1 cellular context compared by ENCODE assay signal in the genomic region with DNA sequence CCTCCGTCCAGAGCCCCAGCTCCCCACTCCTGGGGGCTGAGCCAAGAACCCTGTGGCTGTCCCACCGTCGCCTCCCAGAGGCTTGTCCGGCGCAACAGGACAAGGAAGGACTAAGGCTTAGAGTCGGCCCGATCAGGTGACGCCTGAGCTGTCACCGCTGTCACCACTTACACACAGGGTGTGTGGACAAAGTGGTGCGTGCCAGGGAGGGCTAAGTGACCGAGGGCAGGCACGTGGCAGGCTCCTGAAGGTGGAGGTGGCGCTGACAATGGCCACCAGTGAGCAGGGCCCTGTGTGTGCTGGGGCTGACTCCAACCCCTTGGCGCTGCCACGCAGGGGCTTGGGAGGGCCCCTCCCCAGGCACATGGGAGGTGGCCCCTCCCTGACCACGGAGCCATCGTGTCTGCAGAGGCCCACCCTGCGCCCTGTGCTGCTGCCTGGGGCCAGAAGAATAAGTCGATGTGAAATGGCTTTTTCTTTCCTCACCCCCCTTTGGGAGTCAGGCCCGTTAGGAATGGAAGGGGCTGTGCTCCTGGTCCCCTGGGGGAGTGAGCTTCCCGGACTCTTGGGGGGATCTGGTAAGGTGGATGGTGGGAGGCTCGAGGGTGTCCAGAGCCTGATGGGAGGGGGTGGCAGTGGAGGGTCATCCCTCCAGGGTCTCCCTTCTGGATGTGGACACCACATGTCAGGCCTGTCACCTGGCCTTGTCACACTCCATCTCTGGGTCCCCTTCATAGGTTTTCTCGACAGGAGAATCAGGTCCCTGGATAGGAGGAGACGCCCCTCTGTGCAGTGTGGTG.
TF ChIP-seq lines count a peak whose summit lies in the region.

No MANE protein-coding gene starts in this region.

TF ChIP-seq in K562, 482 proteins besides CTCF, POLR2A, EP300 and RAD21 (continued from another document and continues in another):
- TF ChIP-seq L3MBTL2 (IDR thresholded peaks at IDR 0.05) (peak; percentile 68), ILK (tag; IDR thresholded peaks at IDR 0.05; ENCODE audit: borderline replicate concordance, low read depth) (no peak), BCOR (IDR thresholded peaks at IDR 0.05) (no peak), GABPA (tag; conservative IDR thresholded peaks at IDR 0.05; ENCODE audit: low read depth) (no peak), CAMTA2 (CRISPR knock-in tag; conservative IDR thresholded peaks at IDR 0.05) (no peak), RNF2 (IDR thresholded peaks at IDR 0.05) (no peak), NONO (IDR thresholded peaks at IDR 0.05; ENCODE audit: low read depth in 2 of 2, low read length in 1 of 2) (peak in 1 of 2 experiments; percentile 74; a peak in 1 of 4 replicates), CBX5 (IDR thresholded peaks at IDR 0.05; ENCODE audit: borderline replicate concordance, low read depth) (no peak), SP2 (IDR thresholded peaks at IDR 0.05; ENCODE audit: extremely low read depth, low read depth, low read length, poor library complexity, severe bottlenecking) (no peak), SAFB (IDR thresholded peaks at IDR 0.05; ENCODE audit: borderline replicate concordance, low read depth, low read length) (no peak), ELF1 (tag; IDR thresholded peaks at IDR 0.05) (no peak), ZKSCAN3 (CRISPR knock-in tag; IDR thresholded peaks at IDR 0.05) (no peak), KDM4B (IDR thresholded peaks at IDR 0.05; ENCODE audit: borderline replicate concordance in 2 of 2, low read depth in 1 of 2) (no peak), NCOA1 (IDR thresholded peaks at IDR 0.05; ENCODE audit: low read depth) (no peak), TAF7 (tag; IDR thresholded peaks at IDR 0.05) (no peak), RCOR1 (IDR thresholded peaks at IDR 0.05; ENCODE audit: borderline replicate concordance in 1 of 2, low read depth in 2 of 2, low read length in 2 of 2) (no peak), ZNF780A (CRISPR knock-in tag; IDR thresholded peaks at IDR 0.05) (no peak), SMARCB1 (IDR thresholded peaks at IDR 0.05; ENCODE audit: insufficient read length, low read depth) (no peak), ATF7 (IDR thresholded peaks at IDR 0.05) (peak; percentile 79; the same call in 1 of the 2 replicates), STAT5A (IDR thresholded peaks at IDR 0.05; ENCODE audit: borderline replicate concordance, low read length) (no peak), POLR2H (tag; IDR thresholded peaks at IDR 0.05; ENCODE audit: low read depth) (no peak), ETV6 (IDR thresholded peaks at IDR 0.05; ENCODE audit: borderline replicate concordance in 1 of 2, low read depth in 2 of 2, low read length in 1 of 2) (no peak), ETV6 (CRISPR knock-in tag; IDR thresholded peaks at IDR 0.05; ENCODE audit: borderline replicate concordance) (no peak), SMAD1 (IDR thresholded peaks at IDR 0.05; ENCODE audit: low read depth, low read length, partially characterized antibody) (no peak), JUNB (CRISPR knock-in tag; conservative IDR thresholded peaks at IDR 0.05) (no peak), POLR2AphosphoS5 (IDR thresholded peaks at IDR 0.05; ENCODE audit: control insufficient read depth, insufficient read depth, low read depth, low read length) (no peak), ZNF316 (IDR thresholded peaks at IDR 0.05) (no peak), ZNF76 (CRISPR knock-in tag; IDR thresholded peaks at IDR 0.05; ENCODE audit: borderline replicate concordance) (no peak), HDAC1 (IDR thresholded peaks at IDR 0.05) (0 out of 4 replicates have a peak, but pooled peaks of 1 of the 2 experiments have one; percentile 36), DPF2 (IDR thresholded peaks at IDR 0.05) (no peak), PRPF4 (IDR thresholded peaks at IDR 0.05; ENCODE audit: insufficient read depth, low read depth, low read length, poor library complexity, severe bottlenecking) (no peak), ZBTB8A (IDR thresholded peaks at IDR 0.05; ENCODE audit: partially characterized antibody) (no peak), SRSF1 (IDR thresholded peaks at IDR 0.05; ENCODE audit: low read depth, low read length) (no peak), ZNF431 (CRISPR knock-in tag; IDR thresholded peaks at IDR 0.05) (no peak), GATAD2A (IDR thresholded peaks at IDR 0.05) (no peak), MEIS2 (IDR thresholded peaks at IDR 0.05; ENCODE audit: partially characterized antibody) (peak; percentile 84), SRSF9 (IDR thresholded peaks at IDR 0.05; ENCODE audit: borderline replicate concordance, low read depth, low read length) (no peak), U2AF2 (optimal IDR thresholded peaks at IDR 0.05; ENCODE audit: low read depth, low read length) (no peak)
- TF ChIP-seq, protein P1, sequence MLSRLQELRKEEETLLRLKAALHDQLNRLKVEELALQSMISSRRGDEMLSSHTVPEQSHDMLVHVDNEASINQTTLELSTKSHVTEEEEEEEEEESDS (CRISPR knock-in tag; IDR thresholded peaks at IDR 0.05): no peak
- TF ChIP-seq, protein P2, sequence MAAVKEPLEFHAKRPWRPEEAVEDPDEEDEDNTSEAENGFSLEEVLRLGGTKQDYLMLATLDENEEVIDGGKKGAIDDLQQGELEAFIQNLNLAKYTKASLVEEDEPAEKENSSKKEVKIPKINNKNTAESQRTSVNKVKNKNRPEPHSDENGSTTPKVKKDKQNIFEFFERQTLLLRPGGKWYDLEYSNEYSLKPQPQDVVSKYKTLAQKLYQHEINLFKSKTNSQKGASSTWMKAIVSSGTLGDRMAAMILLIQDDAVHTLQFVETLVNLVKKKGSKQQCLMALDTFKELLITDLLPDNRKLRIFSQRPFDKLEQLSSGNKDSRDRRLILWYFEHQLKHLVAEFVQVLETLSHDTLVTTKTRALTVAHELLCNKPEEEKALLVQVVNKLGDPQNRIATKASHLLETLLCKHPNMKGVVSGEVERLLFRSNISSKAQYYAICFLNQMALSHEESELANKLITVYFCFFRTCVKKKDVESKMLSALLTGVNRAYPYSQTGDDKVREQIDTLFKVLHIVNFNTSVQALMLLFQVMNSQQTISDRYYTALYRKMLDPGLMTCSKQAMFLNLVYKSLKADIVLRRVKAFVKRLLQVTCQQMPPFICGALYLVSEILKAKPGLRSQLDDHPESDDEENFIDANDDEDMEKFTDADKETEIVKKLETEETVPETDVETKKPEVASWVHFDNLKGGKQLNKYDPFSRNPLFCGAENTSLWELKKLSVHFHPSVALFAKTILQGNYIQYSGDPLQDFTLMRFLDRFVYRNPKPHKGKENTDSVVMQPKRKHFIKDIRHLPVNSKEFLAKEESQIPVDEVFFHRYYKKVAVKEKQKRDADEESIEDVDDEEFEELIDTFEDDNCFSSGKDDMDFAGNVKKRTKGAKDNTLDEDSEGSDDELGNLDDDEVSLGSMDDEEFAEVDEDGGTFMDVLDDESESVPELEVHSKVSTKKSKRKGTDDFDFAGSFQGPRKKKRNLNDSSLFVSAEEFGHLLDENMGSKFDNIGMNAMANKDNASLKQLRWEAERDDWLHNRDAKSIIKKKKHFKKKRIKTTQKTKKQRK (IDR thresholded peaks at IDR 0.05; ENCODE audit: borderline replicate concordance, low read depth, low read length): no peak
- TF ChIP-seq, protein P3, sequence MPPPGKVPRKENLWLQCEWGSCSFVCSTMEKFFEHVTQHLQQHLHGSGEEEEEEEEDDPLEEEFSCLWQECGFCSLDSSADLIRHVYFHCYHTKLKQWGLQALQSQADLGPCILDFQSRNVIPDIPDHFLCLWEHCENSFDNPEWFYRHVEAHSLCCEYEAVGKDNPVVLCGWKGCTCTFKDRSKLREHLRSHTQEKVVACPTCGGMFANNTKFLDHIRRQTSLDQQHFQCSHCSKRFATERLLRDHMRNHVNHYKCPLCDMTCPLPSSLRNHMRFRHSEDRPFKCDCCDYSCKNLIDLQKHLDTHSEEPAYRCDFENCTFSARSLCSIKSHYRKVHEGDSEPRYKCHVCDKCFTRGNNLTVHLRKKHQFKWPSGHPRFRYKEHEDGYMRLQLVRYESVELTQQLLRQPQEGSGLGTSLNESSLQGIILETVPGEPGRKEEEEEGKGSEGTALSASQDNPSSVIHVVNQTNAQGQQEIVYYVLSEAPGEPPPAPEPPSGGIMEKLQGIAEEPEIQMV (tag; conservative IDR thresholded peaks at IDR 0.05; ENCODE audit: low read depth): no peak
- TF ChIP-seq, protein P4, sequence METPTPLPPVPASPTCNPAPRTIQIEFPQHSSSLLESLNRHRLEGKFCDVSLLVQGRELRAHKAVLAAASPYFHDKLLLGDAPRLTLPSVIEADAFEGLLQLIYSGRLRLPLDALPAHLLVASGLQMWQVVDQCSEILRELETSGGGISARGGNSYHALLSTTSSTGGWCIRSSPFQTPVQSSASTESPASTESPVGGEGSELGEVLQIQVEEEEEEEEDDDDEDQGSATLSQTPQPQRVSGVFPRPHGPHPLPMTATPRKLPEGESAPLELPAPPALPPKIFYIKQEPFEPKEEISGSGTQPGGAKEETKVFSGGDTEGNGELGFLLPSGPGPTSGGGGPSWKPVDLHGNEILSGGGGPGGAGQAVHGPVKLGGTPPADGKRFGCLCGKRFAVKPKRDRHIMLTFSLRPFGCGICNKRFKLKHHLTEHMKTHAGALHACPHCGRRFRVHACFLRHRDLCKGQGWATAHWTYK (CRISPR knock-in tag; IDR thresholded peaks at IDR 0.05): no peak
- TF ChIP-seq, protein P5, sequence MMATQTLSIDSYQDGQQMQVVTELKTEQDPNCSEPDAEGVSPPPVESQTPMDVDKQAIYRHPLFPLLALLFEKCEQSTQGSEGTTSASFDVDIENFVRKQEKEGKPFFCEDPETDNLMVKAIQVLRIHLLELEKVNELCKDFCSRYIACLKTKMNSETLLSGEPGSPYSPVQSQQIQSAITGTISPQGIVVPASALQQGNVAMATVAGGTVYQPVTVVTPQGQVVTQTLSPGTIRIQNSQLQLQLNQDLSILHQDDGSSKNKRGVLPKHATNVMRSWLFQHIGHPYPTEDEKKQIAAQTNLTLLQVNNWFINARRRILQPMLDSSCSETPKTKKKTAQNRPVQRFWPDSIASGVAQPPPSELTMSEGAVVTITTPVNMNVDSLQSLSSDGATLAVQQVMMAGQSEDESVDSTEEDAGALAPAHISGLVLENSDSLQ (IDR thresholded peaks at IDR 0.05): peak; percentile 70
- TF ChIP-seq, protein P6, sequence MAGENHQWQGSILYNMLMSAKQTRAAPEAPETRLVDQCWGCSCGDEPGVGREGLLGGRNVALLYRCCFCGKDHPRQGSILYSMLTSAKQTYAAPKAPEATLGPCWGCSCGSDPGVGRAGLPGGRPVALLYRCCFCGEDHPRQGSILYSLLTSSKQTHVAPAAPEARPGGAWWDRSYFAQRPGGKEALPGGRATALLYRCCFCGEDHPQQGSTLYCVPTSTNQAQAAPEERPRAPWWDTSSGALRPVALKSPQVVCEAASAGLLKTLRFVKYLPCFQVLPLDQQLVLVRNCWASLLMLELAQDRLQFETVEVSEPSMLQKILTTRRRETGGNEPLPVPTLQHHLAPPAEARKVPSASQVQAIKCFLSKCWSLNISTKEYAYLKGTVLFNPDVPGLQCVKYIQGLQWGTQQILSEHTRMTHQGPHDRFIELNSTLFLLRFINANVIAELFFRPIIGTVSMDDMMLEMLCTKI (IDR thresholded peaks at IDR 0.05; ENCODE audit: partially characterized antibody): no peak
- TF ChIP-seq, protein P7, sequence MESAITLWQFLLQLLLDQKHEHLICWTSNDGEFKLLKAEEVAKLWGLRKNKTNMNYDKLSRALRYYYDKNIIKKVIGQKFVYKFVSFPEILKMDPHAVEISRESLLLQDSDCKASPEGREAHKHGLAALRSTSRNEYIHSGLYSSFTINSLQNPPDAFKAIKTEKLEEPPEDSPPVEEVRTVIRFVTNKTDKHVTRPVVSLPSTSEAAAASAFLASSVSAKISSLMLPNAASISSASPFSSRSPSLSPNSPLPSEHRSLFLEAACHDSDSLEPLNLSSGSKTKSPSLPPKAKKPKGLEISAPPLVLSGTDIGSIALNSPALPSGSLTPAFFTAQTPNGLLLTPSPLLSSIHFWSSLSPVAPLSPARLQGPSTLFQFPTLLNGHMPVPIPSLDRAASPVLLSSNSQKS (CRISPR knock-in tag; IDR thresholded peaks at IDR 0.05): no peak
- TF ChIP-seq, protein P8, sequence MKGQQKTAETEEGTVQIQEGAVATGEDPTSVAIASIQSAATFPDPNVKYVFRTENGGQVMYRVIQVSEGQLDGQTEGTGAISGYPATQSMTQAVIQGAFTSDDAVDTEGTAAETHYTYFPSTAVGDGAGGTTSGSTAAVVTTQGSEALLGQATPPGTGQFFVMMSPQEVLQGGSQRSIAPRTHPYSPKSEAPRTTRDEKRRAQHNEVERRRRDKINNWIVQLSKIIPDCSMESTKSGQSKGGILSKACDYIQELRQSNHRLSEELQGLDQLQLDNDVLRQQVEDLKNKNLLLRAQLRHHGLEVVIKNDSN (CRISPR knock-in tag; IDR thresholded peaks at IDR 0.05): peak; percentile 82
- TF ChIP-seq, protein P9, sequence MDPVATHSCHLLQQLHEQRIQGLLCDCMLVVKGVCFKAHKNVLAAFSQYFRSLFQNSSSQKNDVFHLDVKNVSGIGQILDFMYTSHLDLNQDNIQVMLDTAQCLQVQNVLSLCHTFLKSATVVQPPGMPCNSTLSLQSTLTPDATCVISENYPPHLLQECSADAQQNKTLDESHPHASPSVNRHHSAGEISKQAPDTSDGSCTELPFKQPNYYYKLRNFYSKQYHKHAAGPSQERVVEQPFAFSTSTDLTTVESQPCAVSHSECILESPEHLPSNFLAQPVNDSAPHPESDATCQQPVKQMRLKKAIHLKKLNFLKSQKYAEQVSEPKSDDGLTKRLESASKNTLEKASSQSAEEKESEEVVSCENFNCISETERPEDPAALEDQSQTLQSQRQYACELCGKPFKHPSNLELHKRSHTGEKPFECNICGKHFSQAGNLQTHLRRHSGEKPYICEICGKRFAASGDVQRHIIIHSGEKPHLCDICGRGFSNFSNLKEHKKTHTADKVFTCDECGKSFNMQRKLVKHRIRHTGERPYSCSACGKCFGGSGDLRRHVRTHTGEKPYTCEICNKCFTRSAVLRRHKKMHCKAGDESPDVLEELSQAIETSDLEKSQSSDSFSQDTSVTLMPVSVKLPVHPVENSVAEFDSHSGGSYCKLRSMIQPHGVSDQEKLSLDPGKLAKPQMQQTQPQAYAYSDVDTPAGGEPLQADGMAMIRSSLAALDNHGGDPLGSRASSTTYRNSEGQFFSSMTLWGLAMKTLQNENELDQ (CRISPR knock-in tag; IDR thresholded peaks at IDR 0.05; ENCODE audit: borderline replicate concordance): no peak
- TF ChIP-seq, protein P10, sequence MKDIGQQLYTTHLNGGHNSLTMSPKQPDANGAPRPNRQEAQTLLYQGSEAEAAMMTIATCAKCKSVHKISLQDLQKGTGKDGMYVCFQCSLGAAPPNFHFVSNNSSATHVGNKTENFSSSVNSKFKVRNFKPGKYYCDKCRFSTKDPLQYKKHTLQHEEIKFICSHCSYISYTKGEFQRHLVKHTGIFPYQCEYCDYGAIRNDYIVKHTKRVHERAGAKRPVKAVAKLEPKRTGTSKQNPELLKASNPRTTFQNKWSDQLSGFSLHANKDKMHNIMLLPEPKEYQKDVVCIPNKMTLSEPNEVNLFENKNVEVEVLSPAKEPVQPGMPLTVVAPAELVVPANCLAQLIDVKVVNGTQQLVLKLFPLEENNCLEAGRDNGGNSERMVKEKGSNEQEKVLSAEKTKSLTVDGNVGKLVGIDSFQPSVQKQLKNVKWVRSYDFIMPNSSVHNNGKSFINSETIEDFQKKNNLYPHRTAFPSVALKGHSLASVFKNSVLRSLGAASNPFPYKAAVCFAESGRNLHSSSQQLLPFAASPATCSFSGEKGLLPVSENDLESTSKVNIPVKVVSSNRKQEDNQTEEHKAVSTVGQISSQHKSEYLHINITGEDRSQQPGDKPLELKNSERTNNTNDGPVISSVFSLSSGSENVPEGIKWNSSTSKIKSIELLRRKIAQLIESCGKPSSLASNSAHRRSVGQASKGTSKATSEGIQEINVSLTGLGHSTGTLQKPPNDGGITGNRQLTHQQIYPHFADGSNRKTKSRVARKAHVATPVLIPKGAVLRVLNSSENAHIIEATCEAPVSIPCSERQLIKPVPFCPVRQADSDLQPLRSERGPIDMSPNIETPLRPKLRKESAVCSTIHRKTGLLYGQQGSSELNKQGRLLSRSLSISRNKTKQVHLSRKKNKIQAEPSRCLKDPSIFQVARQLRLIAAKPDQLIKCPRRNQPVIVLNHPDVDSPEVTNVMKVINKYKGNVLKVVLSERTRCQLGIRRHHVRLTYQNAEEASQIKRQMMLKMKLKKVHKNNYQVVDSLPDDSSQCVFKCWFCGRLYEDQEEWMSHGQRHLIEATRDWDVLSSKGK (CRISPR knock-in tag; IDR thresholded peaks at IDR 0.05): no peak
